20 cellular contexts compared by ENCODE assay signal in genomic region chr2:197677483-197677882, GRCh38. TPM values are rescaled to one million over a fixed set of nuclear protein-coding genes. Genes with fewer than 3 reads are reported as not detected.
DNase-seq lines count a peak whose midpoint lies in the region; ATAC-seq and TF ChIP-seq lines count a peak whose summit lies in the region.
"Had no signal": no experiment of that assay in that cellular context is flagged by ENCODE, and none has a peak within 500 bp of the region (broad histone marks: within the 10 kb centered on the region; RNA-seq: fewer than 3 reads in every experiment).

No MANE protein-coding gene starts in this region.

- no peak for TF ChIP-seq CTCF in cardiac muscle cell (IDR thresholded peaks at IDR 0.05; ENCODE audit: low read depth, low read length)
- no peak for TF ChIP-seq CTCF in foreskin keratinocyte (conservative IDR thresholded peaks at IDR 0.05)
- TF ChIP-seq CTCF in vagina (IDR thresholded peaks at IDR 0.05) = no peak
- no peak for TF ChIP-seq CTCF in uterus (IDR thresholded peaks at IDR 0.05)

- ATAC-seq in Right ventricle myocardium inferior (no peak), foreskin keratinocyte (peak; percentile 54), HG02885 (IDR thresholded peaks at IDR 0.05; ENCODE audit: poor library complexity, unreplicated experiment) (no peak)
- peak; percentile 80 for ATAC-seq in activated naive CD8-positive, alpha-beta T cell treated with anti-CD3 and anti-CD28 coated beads, Interleukin-2, amount 50 U/mL, for 24 hours
- ATAC-seq: A549; left lobe of liver; stimulated activated memory B cell treated with anti-CD40 and anti-IgM and Interleukin-4, amounts not matched to agents 10 μg/mL and 1 μg/mL and 100 μg/mL, for 72 hours had no signal

- TF ChIP-seq POLR2A in vagina (IDR thresholded peaks at IDR 0.05) = no peak
- TF ChIP-seq POLR2A in uterus (IDR thresholded peaks at IDR 0.05) = no peak

- H3K9me3 ChIP-seq in cardiac muscle cell (ENCODE audit: low read depth) = no peaks in the 10 kb centered on the region
- no peaks in the 10 kb centered on the region for H3K9me3 ChIP-seq in vagina
- H3K9me3 ChIP-seq in uterus = no peaks in the 10 kb centered on the region

- H3K36me3 ChIP-seq in cardiac muscle cell = no peaks in the 10 kb centered on the region
- H3K36me3 ChIP-seq in vagina = no peaks in the 10 kb centered on the region
- no peaks in the 10 kb centered on the region for H3K36me3 ChIP-seq in uterus

- peak; percentile 12 to 22 for DNase-seq in cardiac muscle cell (ENCODE audit: low read depth in 1 of 2, low spot score in 1 of 2)
- DNase-seq in Right ventricle myocardium inferior (ENCODE audit: missing footprints) = no peak
- DNase-seq in activated naive CD8-positive, alpha-beta T cell treated with anti-CD3 and anti-CD28 coated beads, Interleukin-2, amount 50 U/mL, for 24 hours = no peak
- peak in 1 of 2 donors; percentile 6 for DNase-seq in foreskin keratinocyte
- no peak for DNase-seq in vagina (ENCODE audit: extremely low spot score in 2 of 2)
- no peak for DNase-seq in NCI-H2171 treated with DMSO at 0.1 percent for 48 hours (lab: John Stamatoyannopoulos, UW)
- no peak for DNase-seq in uterus
- DNase-seq: activated CD4-positive, CD25-positive, alpha-beta regulatory T cell treated with anti-CD3 and anti-CD28 coated beads, Interleukin-2, amount 50 U/mL, for 72 hours; activated naive CD4-positive, alpha-beta T cell treated with anti-CD3 and anti-CD28 coated beads for 36 hours; CD4-positive, CD25-positive, alpha-beta regulatory T cell; effector CD4-positive, alpha-beta T cell; posterior cingulate gyrus; SHP77 had no signal

- no peaks in the 10 kb centered on the region for H3K36me3 Mint-ChIP-seq in activated naive CD8-positive, alpha-beta T cell treated with anti-CD3 and anti-CD28 coated beads, Interleukin-2, amount 50 U/mL, for 24 hours (ENCODE audit: low read depth)
- H3K36me3 Mint-ChIP-seq: CD4-positive, CD25-positive, alpha-beta regulatory T cell; IgD-negative memory B cell; stimulated activated memory B cell treated with anti-CD40 and anti-IgM and Interleukin-4, amounts not matched to agents 10 μg/mL and 1 μg/mL and 100 μg/mL, for 72 hours had no signal

- peaks cover 7% of the 10 kb centered on the region for H3K27me3 Mint-ChIP-seq in activated naive CD8-positive, alpha-beta T cell treated with anti-CD3 and anti-CD28 coated beads, Interleukin-2, amount 50 U/mL, for 24 hours

- H3K4me3 ChIP-seq in cardiac muscle cell (no peak overlapping the region), vagina (no peak overlapping the region), uterus (no peak overlapping the region)
- H3K4me3 ChIP-seq: A549 had no signal

- H3K27me3 ChIP-seq in cardiac muscle cell (no peaks in the 10 kb centered on the region), foreskin keratinocyte (peaks cover 4% of the 10 kb centered on the region), vagina (no peaks in the 10 kb centered on the region), uterus (no peaks in the 10 kb centered on the region)

- H3K4me1 Mint-ChIP-seq in activated naive CD8-positive, alpha-beta T cell treated with anti-CD3 and anti-CD28 coated beads, Interleukin-2, amount 50 U/mL, for 24 hours = peaks cover 2% of the 10 kb centered on the region
- H3K4me1 Mint-ChIP-seq: CD4-positive, CD25-positive, alpha-beta regulatory T cell; IgD-negative memory B cell; stimulated activated memory B cell treated with anti-CD40 and anti-IgM and Interleukin-4, amounts not matched to agents 10 μg/mL and 1 μg/mL and 100 μg/mL, for 72 hours had no signal

- H3K4me1 ChIP-seq in cardiac muscle cell (ENCODE audit: low read depth) (peaks cover 43% of the 10 kb centered on the region), foreskin keratinocyte (no peaks in the 10 kb centered on the region), vagina (peaks cover 16% of the 10 kb centered on the region), uterus (no peaks in the 10 kb centered on the region)
- H3K4me1 ChIP-seq: A549 had no signal

- intact Hi-C loops in Right ventricle myocardium inferior (cut with DNase I) (no loop called here), vagina (cut with DNase I) (no loop called here), uterus (cut with DNase I; ENCODE audit: low total_unique reads) (no loop called here)

- H3K27ac ChIP-seq in cardiac muscle cell = no peak overlapping the region
- no peak overlapping the region for H3K27ac ChIP-seq in foreskin keratinocyte
- peak overlapping the region; percentile 86 for H3K27ac ChIP-seq in vagina
- no peak overlapping the region for H3K27ac ChIP-seq in uterus
- H3K27ac ChIP-seq: A549 had no signal

- no peak overlapping the region for H3K27ac Mint-ChIP-seq in activated naive CD8-positive, alpha-beta T cell treated with anti-CD3 and anti-CD28 coated beads, Interleukin-2, amount 50 U/mL, for 24 hours
- H3K27ac Mint-ChIP-seq: activated naive CD4-positive, alpha-beta T cell treated with anti-CD3 and anti-CD28 coated beads for 36 hours; CD4-positive, CD25-positive, alpha-beta regulatory T cell; IgD-negative memory B cell; stimulated activated memory B cell treated with anti-CD40 and anti-IgM and Interleukin-4, amounts not matched to agents 10 μg/mL and 1 μg/mL and 100 μg/mL, for 72 hours; type B pancreatic cell had no signal

- no peaks in the 10 kb centered on the region for H3K9me3 Mint-ChIP-seq in activated naive CD8-positive, alpha-beta T cell treated with anti-CD3 and anti-CD28 coated beads, Interleukin-2, amount 50 U/mL, for 24 hours
- H3K9me3 Mint-ChIP-seq: activated naive CD4-positive, alpha-beta T cell treated with anti-CD3 and anti-CD28 coated beads for 36 hours; CD4-positive, CD25-positive, alpha-beta regulatory T cell; IgD-negative memory B cell; stimulated activated memory B cell treated with anti-CD40 and anti-IgM and Interleukin-4, amounts not matched to agents 10 μg/mL and 1 μg/mL and 100 μg/mL, for 72 hours; type B pancreatic cell had no signal

- H3K4me3 Mint-ChIP-seq in activated naive CD8-positive, alpha-beta T cell treated with anti-CD3 and anti-CD28 coated beads, Interleukin-2, amount 50 U/mL, for 24 hours = no peak overlapping the region
- H3K4me3 Mint-ChIP-seq: activated naive CD4-positive, alpha-beta T cell treated with anti-CD3 and anti-CD28 coated beads for 36 hours; CD4-positive, CD25-positive, alpha-beta regulatory T cell; IgD-negative memory B cell; stimulated activated memory B cell treated with anti-CD40 and anti-IgM and Interleukin-4, amounts not matched to agents 10 μg/mL and 1 μg/mL and 100 μg/mL, for 72 hours; type B pancreatic cell had no signal

RNA-seq across cellular contexts. Expression of gene RFTN2, which starts 2.1 kb away (rescaled TPM):
- 2.8 and 8.3 TPM in 2 replicates for total RNA-seq in cardiac muscle cell
- polyA plus RNA-seq in cardiac muscle cell = 5.0 and 5.9 TPM in 2 replicates
- 7.5 TPM for total RNA-seq in Right ventricle myocardium inferior
- total RNA-seq in foreskin keratinocyte = not detected in 2 replicates
- polyA plus RNA-seq in foreskin keratinocyte = not detected in 2 replicates
- total RNA-seq in vagina = 10.8 TPM
- total RNA-seq in uterus = 10 to 100 TPM in 2 of 4 donors, 1 to 10 TPM in 2; 2.0 to 26.7 (median 9.5) TPM
- total RNA-seq: activated naive CD4-positive, alpha-beta T cell treated with anti-CD3 and anti-CD28 coated beads for 36 hours; CD4-positive, CD25-positive, alpha-beta regulatory T cell; T-helper 2 cell treated with Interferon-gamma antibody and Interleukin-4, amounts not matched to agents 100 ng/mL and 5 ng/mL, for 36 hours had no signal
- polyA plus RNA-seq: IgD-negative memory B cell had no signal

RNA-seq across cellular contexts. Expression of gene MARS2, which starts 27.7 kb away (rescaled TPM):
- total RNA-seq in cardiac muscle cell = 9.3 and 10.2 TPM in 2 replicates
- 8.4 and 11.6 TPM in 2 replicates for polyA plus RNA-seq in cardiac muscle cell
- 7.5 TPM for total RNA-seq in Right ventricle myocardium inferior
- 9.9 and 11.6 TPM in 2 replicates for total RNA-seq in foreskin keratinocyte
- polyA plus RNA-seq in foreskin keratinocyte = 3.6 and 5.4 TPM in 2 replicates
- total RNA-seq in vagina = 8.3 TPM
- total RNA-seq in uterus = 10 to 100 TPM in 1 of 4 donors, 1 to 10 TPM in 2, not detected in 1; 4.7 to 17.9 (median 8.0) TPM

Comparison
In these comparisons a context has a peak if more than half of its experiments do, and no peak if none do; other contexts are left out.
1. DNase-seq: peak in cardiac muscle cell (2 of 2); none in Right ventricle myocardium inferior (single experiment), activated naive CD8-positive, alpha-beta T cell treated with anti-CD3 and anti-CD28 coated beads, Interleukin-2, amount 50 U/mL, for 24 hours (single experiment), vagina (0 of 2), NCI-H2171 treated with DMSO at 0.1 percent for 48 hours (single experiment) and uterus (0 of 2).
2. ATAC-seq: peak in activated naive CD8-positive, alpha-beta T cell treated with anti-CD3 and anti-CD28 coated beads, Interleukin-2, amount 50 U/mL, for 24 hours (single experiment) and foreskin keratinocyte (single experiment); none in Right ventricle myocardium inferior (single experiment) and HG02885 (single experiment).